8 cellular contexts compared by ENCODE assay signal in genomic region chr7:130912086-130912909, GRCh38.
DNase-seq lines count a peak whose midpoint lies in the region; ATAC-seq, FAIRE-seq and TF ChIP-seq lines count a peak whose summit lies in the region.

No MANE protein-coding gene starts in this region.

- H3K27me3 ChIP-seq in pancreas, result no peaks in the 10 kb centered on the region

- H3K36me3 ChIP-seq in pancreas, result no peaks in the 10 kb centered on the region

- 81 to 90% methylated on average over 9 of the region's 9 CpGs for WGBS in pancreas, 2 donors

- ATAC-seq in GM21717 (IDR thresholded peaks at IDR 0.05; ENCODE audit: unreplicated experiment), result peak; percentile 13
- ATAC-seq in pancreas, result peak in 2 of 4 donors; percentile 29 to 44

- H3K4me3 ChIP-seq in pancreas, result peak overlapping the region in 2 of 4 donors; percentile 19 to 29

- intact Hi-C loops in pancreas (cut with DNase I), result no loop called here

- no peaks in the 10 kb centered on the region for H3K9me3 ChIP-seq in pancreas

- peak; percentile 15 for FAIRE-seq in endometrium (lab: Jason Lieb, UNC)
- no peak for FAIRE-seq in pancreas (lab: Jason Lieb, UNC)

- peaks cover 10 to 50% (median 12%) of the 10 kb centered on the region in 3 donors for H3K4me1 ChIP-seq in pancreas

- peak overlapping the region in 3 of 4 donors; percentile 4 to 80 (median 60) for H3K27ac ChIP-seq in pancreas

- DNase-seq in AG09319 (ENCODE audit: extremely low read depth, low read depth), result peak; percentile 65
- peak; percentile 91 for DNase-seq in RPMI7951 (ENCODE audit: low read depth)
- DNase-seq in pancreas, result no peak
- no peak for DNase-seq in DMS153 (lab: John Stamatoyannopoulos, UW)
- no peak for DNase-seq in NCI-H2171 (lab: John Stamatoyannopoulos, UW)
- DNase-seq in NAMALWA (ENCODE audit: low spot score), result no peak

- TF ChIP-seq CTCF in AG09319 (IDR thresholded peaks at IDR 0.05; ENCODE audit: low read depth, low read length) (no peak), pancreas (IDR thresholded peaks at IDR 0.05) (no peak)

Comparison
In these comparisons a context has a peak if more than half of its experiments do, and no peak if none do; other contexts are left out.
1. DNase-seq: peak in AG09319 (single experiment) and RPMI7951 (single experiment); none in pancreas (0 of 6), DMS153 (single experiment), NCI-H2171 (single experiment) and NAMALWA (single experiment).